Comparison of ENCODE assay signal across 25 cellular contexts in genomic region chr1:170704256-170704655, GRCh38. TPM values are rescaled to one million over a fixed set of nuclear protein-coding genes. Genes with fewer than 3 reads are reported as not detected.
"Had no signal": no experiment of that assay in that cellular context is flagged by ENCODE, and none has a peak within 500 bp of the region (broad histone marks: within the 10 kb centered on the region; RNA-seq: fewer than 3 reads in every experiment).

No MANE protein-coding gene starts in this region.

- H3K9me3 Mint-ChIP-seq: activated B cell treated with CpG ODN at 0.5 μM for 24 hours; activated CD4-positive, alpha-beta memory T cell treated with anti-CD3 and anti-CD28 coated beads for 36 hours; activated naive CD8-positive, alpha-beta T cell treated with anti-CD3 and anti-CD28 coated beads, Interleukin-2, amount 10 ng/mL, durations not matched to agents 7 days and 5 days; activated T-helper 1 cell treated with anti-CD3 and anti-CD28 coated beads, Interleukin-12 subunit alpha, Interleukin-12 subunit beta, Interleukin-2, Interleukin-4 antibody, amounts not matched to agents 30 ng/mL and 10 ng/mL and 1 ng/mL, durations not matched to agents 14 hours and 24 hours and 36 hours; brain; central memory CD8-positive, alpha-beta T cell; natural killer cell; T-cell had no signal

- H3K36me3 ChIP-seq: neutrophil, sigmoid colon, tibial nerve, uterus had no signal

- H3K4me1 Mint-ChIP-seq: activated B cell treated with CpG ODN at 0.5 μM for 24 hours; activated naive CD8-positive, alpha-beta T cell treated with anti-CD3 and anti-CD28 coated beads, Interleukin-2, amount 10 ng/mL, durations not matched to agents 7 days and 5 days; central memory CD8-positive, alpha-beta T cell; natural killer cell; T-cell had no signal

- H3K4me2 ChIP-seq: hepatocyte had no signal

- H3K27ac ChIP-seq: foreskin keratinocyte, hepatocyte, neutrophil, sigmoid colon, tibial nerve, uterus had no signal

- DNase-seq: activated B cell treated with CpG ODN at 0.5 μM for 24 hours; activated CD4-positive, alpha-beta memory T cell treated with anti-CD3 and anti-CD28 coated beads for 36 hours; activated CD4-positive, alpha-beta T cell treated with anti-CD3 and anti-CD28 coated beads for 4 hours; activated naive CD8-positive, alpha-beta T cell treated with anti-CD3 and anti-CD28 coated beads, Interleukin-2, amount 10 ng/mL, durations not matched to agents 7 days and 5 days; activated T-cell treated with anti-CD3 and anti-CD28 coated beads for 4 hours; amygdala; effector CD4-positive, alpha-beta T cell; foreskin keratinocyte; islet precursor cell; natural killer cell; sigmoid colon; stimulated activated CD8-positive, alpha-beta memory T cell treated with anti-CD3 and anti-CD28 coated beads, Interleukin-4, amount 100 ng/mL, for 48 hours; stimulated activated naive CD4-positive, alpha-beta T cell; T-cell; uterus had no signal

- H3K27me3 ChIP-seq: foreskin keratinocyte, hepatocyte, neutrophil, sigmoid colon, tibial nerve, uterus had no signal

- H3K9me3 ChIP-seq: neutrophil, sigmoid colon, tibial nerve, uterus had no signal

- H2AFZ ChIP-seq: hepatocyte had no signal

- H3K27me3 Mint-ChIP-seq: activated B cell treated with CpG ODN at 0.5 μM for 24 hours had no signal

- H3K4me3 ChIP-seq: hepatocyte, lung, sigmoid colon, tibial nerve, uterus had no signal

- H3K36me3 Mint-ChIP-seq: activated CD4-positive, alpha-beta memory T cell treated with anti-CD3 and anti-CD28 coated beads for 36 hours; activated naive CD8-positive, alpha-beta T cell treated with anti-CD3 and anti-CD28 coated beads, Interleukin-2, amount 10 ng/mL, durations not matched to agents 7 days and 5 days; brain; natural killer cell; T-cell had no signal

- H3K4me1 ChIP-seq: sigmoid colon had no signal

- ATAC-seq: esophagus mucosa, foreskin keratinocyte, left lobe of liver, natural killer cell, T-cell had no signal

- H3K27ac Mint-ChIP-seq: activated B cell treated with CpG ODN at 0.5 μM for 24 hours; activated CD4-positive, alpha-beta memory T cell treated with anti-CD3 and anti-CD28 coated beads for 36 hours; activated naive CD8-positive, alpha-beta T cell treated with anti-CD3 and anti-CD28 coated beads, Interleukin-2, amount 10 ng/mL, durations not matched to agents 7 days and 5 days; activated T-helper 1 cell treated with anti-CD3 and anti-CD28 coated beads, Interleukin-12 subunit alpha, Interleukin-12 subunit beta, Interleukin-2, Interleukin-4 antibody, amounts not matched to agents 30 ng/mL and 10 ng/mL and 1 ng/mL, durations not matched to agents 14 hours and 24 hours and 36 hours; natural killer cell; T-cell had no signal

- H3K4me3 Mint-ChIP-seq: activated B cell treated with CpG ODN at 0.5 μM for 24 hours; activated CD4-positive, alpha-beta memory T cell treated with anti-CD3 and anti-CD28 coated beads for 36 hours; activated naive CD8-positive, alpha-beta T cell treated with anti-CD3 and anti-CD28 coated beads, Interleukin-2, amount 10 ng/mL, durations not matched to agents 7 days and 5 days; activated T-helper 1 cell treated with anti-CD3 and anti-CD28 coated beads, Interleukin-12 subunit alpha, Interleukin-12 subunit beta, Interleukin-2, Interleukin-4 antibody, amounts not matched to agents 30 ng/mL and 10 ng/mL and 1 ng/mL, durations not matched to agents 14 hours and 24 hours and 36 hours; brain; central memory CD8-positive, alpha-beta T cell; natural killer cell; T-cell had no signal

RNA-seq across cellular contexts. Expression of gene PRRX1, which starts 40.3 kb away (rescaled TPM):
- total RNA-seq: activated B cell treated with CpG ODN at 0.5 μM for 24 hours; activated CD4-positive, alpha-beta memory T cell treated with anti-CD3 and anti-CD28 coated beads for 36 hours; activated naive CD8-positive, alpha-beta T cell treated with anti-CD3 and anti-CD28 coated beads, Interleukin-2, amount 10 ng/mL, durations not matched to agents 7 days and 5 days; activated T-helper 1 cell treated with anti-CD3 and anti-CD28 coated beads, Interleukin-12 subunit alpha, Interleukin-12 subunit beta, Interleukin-2, Interleukin-4 antibody, amounts not matched to agents 30 ng/mL and 10 ng/mL and 1 ng/mL, durations not matched to agents 14 hours and 24 hours and 36 hours; natural killer cell; renal cortical epithelial cell had no signal
- polyA plus RNA-seq: foreskin keratinocyte had no signal
